Comparison of ENCODE assay signal across 1 cellular context in the genomic region with DNA sequence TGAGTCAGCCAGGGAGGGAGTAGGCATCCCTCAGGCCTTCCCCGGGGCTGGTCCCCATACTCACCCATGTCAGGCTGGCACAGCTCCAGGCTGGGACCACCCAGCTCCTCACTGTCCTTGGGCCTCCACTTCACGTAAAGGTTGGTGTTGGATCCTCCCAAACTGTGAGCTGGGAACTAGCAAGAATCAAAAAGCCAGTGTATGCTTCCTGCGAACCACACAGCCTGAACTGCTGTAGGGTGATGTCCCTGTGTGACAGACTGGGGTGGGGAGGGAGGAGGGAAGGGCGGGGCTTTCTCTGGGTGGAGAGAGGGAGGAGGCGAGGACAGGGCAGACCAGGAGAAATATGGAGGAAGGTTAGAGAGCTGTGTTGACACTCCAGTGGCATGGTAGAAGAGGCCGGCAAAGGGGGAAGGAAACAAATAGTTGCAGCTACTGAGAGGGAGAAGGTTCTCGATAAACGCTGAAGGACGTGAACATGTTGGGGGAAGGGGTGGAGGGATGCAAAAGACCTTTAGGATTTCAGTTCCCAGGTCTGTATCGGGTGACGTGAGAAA.
TF ChIP-seq lines count a peak whose summit lies in the region.

No MANE protein-coding gene starts in this region.

TF ChIP-seq in H1, 55 proteins besides CTCF, POLR2A, EP300 and RAD21 (continued from another document):
- TF ChIP-seq FOSL1 (IDR thresholded peaks at IDR 0.05; ENCODE audit: insufficient read depth, low read depth, low read length) (no peak), SP2 (IDR thresholded peaks at IDR 0.05; ENCODE audit: low read length) (no peak), JUN (IDR thresholded peaks at IDR 0.05; ENCODE audit: low read depth, low read length) (no peak), JUND (IDR thresholded peaks at IDR 0.05; ENCODE audit: low read length) (no peak), SP1 (IDR thresholded peaks at IDR 0.05; ENCODE audit: low read depth, low read length) (no peak)
- TF ChIP-seq, protein P1, sequence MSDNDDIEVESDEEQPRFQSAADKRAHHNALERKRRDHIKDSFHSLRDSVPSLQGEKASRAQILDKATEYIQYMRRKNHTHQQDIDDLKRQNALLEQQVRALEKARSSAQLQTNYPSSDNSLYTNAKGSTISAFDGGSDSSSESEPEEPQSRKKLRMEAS (IDR thresholded peaks at IDR 0.05), result no peak
